17 cellular contexts compared by ENCODE assay signal in the genomic region with DNA sequence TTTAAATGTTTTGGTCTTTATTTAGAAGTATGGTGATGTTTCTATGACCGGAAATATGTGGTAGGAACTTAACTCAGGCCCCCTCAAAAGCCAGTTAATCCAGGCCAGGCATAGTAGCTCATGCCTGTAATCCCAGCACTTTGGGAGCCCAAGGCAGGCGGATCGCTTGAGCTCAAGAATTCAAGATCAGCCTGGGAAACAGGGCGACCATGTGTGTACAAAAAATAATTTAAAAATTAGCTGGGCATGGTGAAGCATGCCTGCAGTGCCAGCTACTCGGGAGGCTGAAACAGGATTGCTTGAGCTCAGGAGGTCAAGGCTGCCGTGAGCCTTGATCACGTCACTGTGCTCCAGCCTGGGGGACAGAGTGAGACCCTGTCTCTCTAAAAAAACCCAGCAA. TPM values are rescaled to one million over a fixed set of nuclear protein-coding genes. Genes with fewer than 3 reads are reported as not detected.
DNase-seq lines count a peak whose midpoint lies in the region; ATAC-seq and TF ChIP-seq lines count a peak whose summit lies in the region.
"Had no signal": no experiment of that assay in that cellular context is flagged by ENCODE, and none has a peak within 500 bp of the region (broad histone marks: within the 10 kb centered on the region; RNA-seq: fewer than 3 reads in every experiment).

No MANE protein-coding gene starts in this region.

- no peaks in the 10 kb centered on the region for H3K9me3 ChIP-seq in heart left ventricle
- H3K9me3 ChIP-seq: A549; BLaER1 treated with 17β-estradiol and CSF1 and Interleukin-3, amounts not matched to agents 10 nM and 100 nM; Caco-2 had no signal

- TF ChIP-seq POLR2A in heart left ventricle (IDR thresholded peaks at IDR 0.05) = no peak

- no peak overlapping the region for H3K27ac ChIP-seq in heart left ventricle
- H3K27ac ChIP-seq: 22Rv1; A549; BLaER1 treated with 17β-estradiol and CSF1 and Interleukin-3, amounts not matched to agents 10 nM and 100 nM; C4-2B had no signal

- no peak for ATAC-seq in heart left ventricle
- ATAC-seq: A549; CD8-positive, alpha-beta T cell had no signal

- intact Hi-C loops in cardiac septum (cut with DNase I) (no loop called here), heart left ventricle (cut with DNase I) (loop anchor here in 1 of 10 donors (10.0 kb wide), 1 partner anchor 96 kb away; the partner anchor contains the start of gene TXNDC11)

- DNase-seq in activated CD8-positive, alpha-beta memory T cell treated with anti-CD3 and anti-CD28 coated beads for 24 hours = peak; percentile 32
- DNase-seq in activated CD8-positive, alpha-beta memory T cell treated with anti-CD3 and anti-CD28 coated beads, Interleukin-2, amount 50 U/mL, for 4 hours = no peak
- DNase-seq in cardiac septum (ENCODE audit: low spot score) = peak; percentile 69
- no peak for DNase-seq in heart left ventricle
- peak; percentile 30 for DNase-seq in mesenteric fat pad (ENCODE audit: low spot score)
- no peak for DNase-seq in HPDE6-E6E7 (ENCODE audit: extremely low spot score)
- DNase-seq: AML-193; Caco-2; Calu3; CD4-positive, alpha-beta T cell; CD8-positive, alpha-beta T cell; DMS79 treated with DMSO at 0.1 percent for 48 hours; GF-D8 had no signal

- no peak overlapping the region for H3K4me3 ChIP-seq in heart left ventricle
- H3K4me3 ChIP-seq: A549; BLaER1 treated with 17β-estradiol and CSF1 and Interleukin-3, amounts not matched to agents 10 nM and 100 nM had no signal

- WGBS in heart left ventricle, 4 donors = 91 to 98% (median 95%) methylated on average over 7 of the region's 7 CpGs

- peaks cover 5 to 100% (median 99%) of the 10 kb centered on the region in 9 donors for H3K36me3 ChIP-seq in heart left ventricle

- H3K4me1 ChIP-seq in heart left ventricle = no peaks in the 10 kb centered on the region
- H3K4me1 ChIP-seq: BLaER1 treated with 17β-estradiol and CSF1 and Interleukin-3, amounts not matched to agents 10 nM and 100 nM had no signal

- no peak for TF ChIP-seq CTCF in heart left ventricle (IDR thresholded peaks at IDR 0.05)

- no peaks in the 10 kb centered on the region for H3K27me3 ChIP-seq in heart left ventricle
- H3K27me3 ChIP-seq: BLaER1 treated with 17β-estradiol and CSF1 and Interleukin-3, amounts not matched to agents 10 nM and 100 nM had no signal

RNA-seq across cellular contexts. Expression of gene RSL1D1, which starts 10.3 kb away (rescaled TPM):
- total RNA-seq in cardiac septum (77.9 TPM), heart left ventricle (100 to 1,000 TPM in 3 of 9 donors, 10 to 100 TPM in 6; 81.4 to 125 (median 92.3) TPM), mesenteric fat pad (200 TPM)
- polyA plus RNA-seq in heart left ventricle = 10 to 100 TPM; 38.3 to 88.1 TPM

RNA-seq across cellular contexts. Expression of gene ZC3H7A, which starts 44.0 kb away (rescaled TPM):
- total RNA-seq in cardiac septum (33.4 TPM), heart left ventricle (10 to 100 TPM; 20.2 to 42.3 (median 29.7) TPM), mesenteric fat pad (57.1 TPM)
- polyA plus RNA-seq in heart left ventricle = 10 to 100 TPM; 16.9 to 17.7 TPM

Comparison
In these comparisons a context has a peak if more than half of its experiments do, and no peak if none do; other contexts are left out.
1. DNase-seq: peak in activated CD8-positive, alpha-beta memory T cell treated with anti-CD3 and anti-CD28 coated beads for 24 hours (single experiment), cardiac septum (single experiment) and mesenteric fat pad (single experiment); none in activated CD8-positive, alpha-beta memory T cell treated with anti-CD3 and anti-CD28 coated beads, Interleukin-2, amount 50 U/mL, for 4 hours (single experiment), heart left ventricle (0 of 5) and HPDE6-E6E7 (single experiment).